ENCODE assay signal across 8 cellular contexts in the genomic region with DNA sequence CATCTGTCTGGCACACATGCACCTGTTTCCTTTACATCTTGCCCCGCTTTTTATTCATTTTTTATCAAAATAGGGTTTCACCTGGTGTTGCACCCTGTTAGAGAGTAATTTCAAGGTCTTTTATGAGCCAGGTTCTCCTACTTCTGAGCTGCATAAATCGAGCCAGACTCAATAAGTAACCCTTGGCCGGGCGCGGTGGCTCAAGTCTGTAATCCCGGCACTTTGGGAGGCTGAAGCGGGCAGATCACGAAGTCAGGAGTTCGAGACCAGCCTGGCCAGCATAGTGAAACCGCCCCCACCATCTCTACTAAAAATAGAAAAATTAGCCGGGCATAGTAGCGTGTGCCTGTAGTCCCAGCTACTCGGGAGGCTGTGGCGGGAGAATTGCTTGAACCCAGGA. TPM values are rescaled to one million over a fixed set of nuclear protein-coding genes. Genes with fewer than 3 reads are reported as not detected.
A peak's percentile ranks its signal among the peaks of the same experiment; 100 is the strongest.
DNase-seq lines count a peak whose midpoint lies in the region; ATAC-seq and TF ChIP-seq lines count a peak whose summit lies in the region.

No MANE protein-coding gene starts in this region.

- H2AFZ ChIP-seq in GM23338: peak overlapping the region; percentile 2; the same call in 1 of the 2 replicates

- POLR2A ChIA-PET in WTC11 (lab: Charles Lee): no interaction called here

- H3K9me2 ChIP-seq in GM23338 (ENCODE audit: insufficient read depth): no peaks in the 10 kb centered on the region

- peaks cover 10% of the 10 kb centered on the region; the same call in 1 of the 2 replicates for H3F3A ChIP-seq in GM23338 (replicated peaks; ENCODE audit: low read depth)

- H3K9me3 Mint-ChIP-seq in GM23338 (peaks cover 4% of the 10 kb centered on the region; the same call in 2 of the 3 replicates), WTC11 (no peaks in the 10 kb centered on the region)

- H3K27ac ChIP-seq in GM23338 (ENCODE audit: low read depth) (0 out of 2 replicates have a peak overlapping the region, but pooled peaks have one; percentile 12), heart right ventricle (peak overlapping the region in 9 of 10 donors; percentile 94 to 100 (median 99))

- H3K4me3 Mint-ChIP-seq in GM23338: peak overlapping the region; percentile 89
- peak overlapping the region; percentile 88 for H3K4me3 Mint-ChIP-seq in WTC11

- 66 to 75% methylated on average over 14 of the region's 14 CpGs for WGBS in heart right ventricle, 2 donors

- peaks cover 17% of the 10 kb centered on the region for H3K27me3 Mint-ChIP-seq in GM23338 (ENCODE audit: insufficient read depth, low read depth, poor library complexity)
- 0 out of 2 replicates have a peak, but pooled peaks cover 4% of the 10 kb centered on the region for H3K27me3 Mint-ChIP-seq in WTC11 (ENCODE audit: low read depth)

- peaks cover 34% of the 10 kb centered on the region for H3K79me2 ChIP-seq in GM23338 (replicated peaks; ENCODE audit: insufficient read depth)

- 0 out of 2 replicates have a peak, but pooled peaks cover 5% of the 10 kb centered on the region for H4K20me1 ChIP-seq in GM23338 (replicated peaks; ENCODE audit: insufficient read depth)

- TF ChIP-seq CTCF in GM23338 (conservative IDR thresholded peaks at IDR 0.05; ENCODE audit: low read depth in 2 of 2): no peak
- no peak for TF ChIP-seq CTCF in WTC11 (IDR thresholded peaks at IDR 0.05)
- TF ChIP-seq CTCF in heart right ventricle (IDR thresholded peaks at IDR 0.05): no peak

- peaks cover 9% of the 10 kb centered on the region for H3K4me1 ChIP-seq in GM23338 (ENCODE audit: insufficient read depth)
- H3K4me1 ChIP-seq in heart right ventricle: peaks cover 0 to 15% (median 8%) of the 10 kb centered on the region in 9 donors

- no peaks in the 10 kb centered on the region for H3K36me3 ChIP-seq in GM23338 (ENCODE audit: insufficient read depth)
- H3K36me3 ChIP-seq in heart right ventricle: no peaks in the 10 kb centered on the region

- H3K27ac Mint-ChIP-seq in GM23338 (peak overlapping the region; percentile 31; the same call in 1 of the 2 replicates), WTC11 (peak overlapping the region; percentile 99; the same call in 1 of the 2 replicates)

- peak overlapping the region; percentile 99 for H3K4me3 ChIP-seq in GM23338
- peak overlapping the region in 9 of 10 donors; percentile 59 to 99 (median 77) for H3K4me3 ChIP-seq in heart right ventricle
- peak overlapping the region; percentile 80 for H3K4me3 ChIP-seq in skeletal muscle cell (ENCODE audit: low read depth, low read length)

- no peaks in the 10 kb centered on the region for H3K9me3 ChIP-seq in heart right ventricle

- H3K4me1 Mint-ChIP-seq in GM23338: peaks cover 7% of the 10 kb centered on the region; the same call in 2 of the 3 replicates
- no peaks in the 10 kb centered on the region for H3K4me1 Mint-ChIP-seq in WTC11

- H3K27me3 ChIP-seq in GM23338 (ENCODE audit: insufficient read depth) (no peaks in the 10 kb centered on the region), heart right ventricle (no peaks in the 10 kb centered on the region)

- peaks cover 5% of the 10 kb centered on the region; the same call in 1 of the 3 replicates for H3K36me3 Mint-ChIP-seq in GM23338 (ENCODE audit: low read depth)
- no peaks in the 10 kb centered on the region for H3K36me3 Mint-ChIP-seq in WTC11

- no peak for DNase-seq in GM23338 (ENCODE audit: low spot score)
- no peak for DNase-seq in WTC11 (ENCODE audit: low spot score)
- DNase-seq in heart right ventricle: no peak
- no peak for DNase-seq in skeletal muscle cell (ENCODE audit: low read depth)
- no peak for DNase-seq in DMS 273 treated with DMSO at 0.1 percent for 48 hours (lab: John Stamatoyannopoulos, UW)
- no peak for DNase-seq in NCI-H146 (lab: John Stamatoyannopoulos, UW)

- ATAC-seq in GM23338 (no peak), WTC11 (no peak), heart right ventricle (no peak), HG03097 (IDR thresholded peaks at IDR 0.05; ENCODE audit: low FRiP score, unreplicated experiment) (no peak), GM19463 (IDR thresholded peaks at IDR 0.05; ENCODE audit: unreplicated experiment) (no peak)

- H3K4me2 ChIP-seq in GM23338: peak overlapping the region; percentile 69

- CTCF ChIA-PET in WTC11 (lab: Charles Lee): no interaction called here

- intact Hi-C loops in heart right ventricle (cut with DNase I): loop anchor here in 2 of 10 donors (2.0 kb wide), 2 partner anchors 25 to 69 kb away; partner anchors contain the start of gene GTPBP6 (in 1 of the 2)

TF ChIP-seq in GM23338, 12 proteins besides CTCF, POLR2A, EP300 and RAD21 (continues in another document):
- no peak for TF ChIP-seq CREB1 (CRISPR knock-in tag; IDR thresholded peaks at IDR 0.05; ENCODE audit: low read depth)

TF ChIP-seq in WTC11, 78 proteins besides CTCF, POLR2A, EP300 and RAD21 (continues in another document):
- TF ChIP-seq IRF1 (CRISPR knock-in tag; IDR thresholded peaks at IDR 0.05): no peak
- no peak for TF ChIP-seq NFATC4 (CRISPR knock-in tag; IDR thresholded peaks at IDR 0.05)
- TF ChIP-seq JUN (CRISPR knock-in tag; IDR thresholded peaks at IDR 0.05): no peak
- TF ChIP-seq ZNF317 (CRISPR knock-in tag; IDR thresholded peaks at IDR 0.05; ENCODE audit: borderline replicate concordance, low read depth): no peak
- no peak for TF ChIP-seq IRF2 (CRISPR knock-in tag; IDR thresholded peaks at IDR 0.05; ENCODE audit: borderline replicate concordance, low read depth)
- TF ChIP-seq ELF4 (CRISPR knock-in tag; IDR thresholded peaks at IDR 0.05; ENCODE audit: low read depth): no peak
- no peak for TF ChIP-seq FOXK1 (CRISPR knock-in tag; IDR thresholded peaks at IDR 0.05)
- TF ChIP-seq ZNF512 (CRISPR knock-in tag; IDR thresholded peaks at IDR 0.05; ENCODE audit: borderline replicate concordance): no peak
- no peak for TF ChIP-seq CBFB (CRISPR knock-in tag; IDR thresholded peaks at IDR 0.05; ENCODE audit: low read depth)
- TF ChIP-seq NFE2L1 (CRISPR knock-in tag; IDR thresholded peaks at IDR 0.05): no peak
- TF ChIP-seq ATF1 (CRISPR knock-in tag; IDR thresholded peaks at IDR 0.05): no peak
- TF ChIP-seq JAZF1 (CRISPR knock-in tag; IDR thresholded peaks at IDR 0.05): no peak
- no peak for TF ChIP-seq ATF6 (CRISPR knock-in tag; IDR thresholded peaks at IDR 0.05)
- no peak for TF ChIP-seq CDX4 (CRISPR knock-in tag; IDR thresholded peaks at IDR 0.05; ENCODE audit: borderline replicate concordance)

RNA-seq across cellular contexts. Expression of gene PPP2R3B, which starts 1.0 kb away (rescaled TPM):
- 71.6 and 104 TPM in 2 replicates for total RNA-seq in GM23338 (2014; rRNA removed; shearing (Covaris generic))
- polyA plus RNA-seq in GM23338 (2016; fragmentation: Nextera tagmentation; extraction: Ambion mirVana): 50.1 and 54.8 TPM in 2 replicates
- 103 to 130 TPM (median 107 TPM) in 3 replicates for total RNA-seq in WTC11 (2021)
- total RNA-seq in heart right ventricle: 100 to 1,000 TPM in 8 of 10 donors, 10 to 100 TPM in 2; 88.3 to 173 (median 128) TPM
- 100 to 1,000 TPM in 1 of 2 donors, 10 to 100 TPM in 1; 73.9 to 362 TPM for polyA plus RNA-seq in heart right ventricle
